ENCODE assay signal across 2 cellular contexts in genomic region chr13:30859326-30859725, GRCh38.
TF ChIP-seq lines count a peak whose summit lies in the region.

No MANE protein-coding gene starts in this region.

TF ChIP-seq in IMR-90, 13 proteins besides CTCF, POLR2A, EP300 and RAD21:
- TF ChIP-seq BHLHE40 (IDR thresholded peaks at IDR 0.05; ENCODE audit: low read depth, low read length) (no peak), CHD1 (IDR thresholded peaks at IDR 0.05; ENCODE audit: low read depth, low read length) (no peak), RFX5 (IDR thresholded peaks at IDR 0.05; ENCODE audit: low read depth, low read length) (no peak), USF2 (IDR thresholded peaks at IDR 0.05; ENCODE audit: low read depth, low read length) (no peak), MAFK (IDR thresholded peaks at IDR 0.05; ENCODE audit: low read depth, low read length) (no peak), RCOR1 (IDR thresholded peaks at IDR 0.05; ENCODE audit: insufficient replicate concordance, low read length) (no peak), FOS (IDR thresholded peaks at IDR 0.05; ENCODE audit: low read depth, low read length) (no peak), MXI1 (IDR thresholded peaks at IDR 0.05; ENCODE audit: borderline replicate concordance, low read depth, low read length) (no peak), NFE2L2 (IDR thresholded peaks at IDR 0.05; ENCODE audit: low read depth, low read length) (no peak), CEBPB (IDR thresholded peaks at IDR 0.05; ENCODE audit: low read depth, low read length) (no peak), SMC3 (IDR thresholded peaks at IDR 0.05; ENCODE audit: low read depth, low read length) (no peak), MAZ (IDR thresholded peaks at IDR 0.05; ENCODE audit: borderline replicate concordance, low read depth, low read length) (no peak)
- TF ChIP-seq, protein P1, sequence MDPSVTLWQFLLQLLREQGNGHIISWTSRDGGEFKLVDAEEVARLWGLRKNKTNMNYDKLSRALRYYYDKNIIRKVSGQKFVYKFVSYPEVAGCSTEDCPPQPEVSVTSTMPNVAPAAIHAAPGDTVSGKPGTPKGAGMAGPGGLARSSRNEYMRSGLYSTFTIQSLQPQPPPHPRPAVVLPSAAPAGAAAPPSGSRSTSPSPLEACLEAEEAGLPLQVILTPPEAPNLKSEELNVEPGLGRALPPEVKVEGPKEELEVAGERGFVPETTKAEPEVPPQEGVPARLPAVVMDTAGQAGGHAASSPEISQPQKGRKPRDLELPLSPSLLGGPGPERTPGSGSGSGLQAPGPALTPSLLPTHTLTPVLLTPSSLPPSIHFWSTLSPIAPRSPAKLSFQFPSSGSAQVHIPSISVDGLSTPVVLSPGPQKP (IDR thresholded peaks at IDR 0.05; ENCODE audit: borderline replicate concordance, low read depth, low read length) = no peak
TF ChIP-seq in IMR-90: peak in this region for 0.

TF ChIP-seq in GM12891, 5 proteins besides CTCF, POLR2A, EP300 and RAD21:
- TF ChIP-seq SPI1 (IDR thresholded peaks at IDR 0.05; ENCODE audit: low read depth, low read length) (no peak), TAF1 (IDR thresholded peaks at IDR 0.05; ENCODE audit: low read depth, low read length) (no peak), POU2F2 (IDR thresholded peaks at IDR 0.05; ENCODE audit: low read depth, low read length) (no peak), POLR2AphosphoS5 (IDR thresholded peaks at IDR 0.05; ENCODE audit: low read depth, low read length) (no peak), PAX5 (IDR thresholded peaks at IDR 0.05; ENCODE audit: insufficient read depth, low read length, severe bottlenecking) (no peak)
TF ChIP-seq in GM12891: peak in this region for 0.
